ENCODE assay signal across 8 cellular contexts in the genomic region with DNA sequence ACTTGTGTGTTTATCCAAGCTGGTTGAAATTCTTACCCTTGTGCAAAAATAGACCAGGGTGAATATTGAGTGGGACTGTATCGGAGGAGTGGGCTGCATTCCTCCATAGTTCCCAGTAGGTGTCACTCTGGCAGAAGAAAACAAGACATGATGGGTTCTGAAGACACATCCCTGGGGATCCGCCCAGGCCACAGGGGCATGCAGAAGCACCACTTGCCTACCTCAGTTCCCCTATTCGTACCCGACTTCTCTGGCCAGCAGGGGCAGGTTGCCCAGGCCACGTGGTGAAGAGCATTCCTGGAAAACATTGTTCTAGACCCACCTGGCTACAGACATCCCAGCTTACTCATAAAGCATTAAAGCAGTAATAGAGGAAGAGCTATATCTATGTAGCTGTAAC.
A peak's percentile ranks its signal among the peaks of the same experiment; 100 is the strongest.
DNase-seq lines count a peak whose midpoint lies in the region; ATAC-seq lines count a peak whose summit lies in the region.

No MANE protein-coding gene starts in this region.

- ATAC-seq in GM21515 (IDR thresholded peaks at IDR 0.05; ENCODE audit: unreplicated experiment) = peak; percentile 53
- peak; percentile 53 for ATAC-seq in memory B cell (ENCODE audit: low read depth)
- no peak for ATAC-seq in HG03135 (IDR thresholded peaks at IDR 0.05; ENCODE audit: unreplicated experiment)

- peaks cover 18% of the 10 kb centered on the region for H3K4me1 Mint-ChIP-seq in memory B cell

- H3K27me3 Mint-ChIP-seq in memory B cell = no peaks in the 10 kb centered on the region

- H3K4me3 Mint-ChIP-seq in memory B cell = peak overlapping the region; percentile 2

- H3K36me3 Mint-ChIP-seq in memory B cell = no peaks in the 10 kb centered on the region

- H3K9me3 Mint-ChIP-seq in memory B cell = no peaks in the 10 kb centered on the region

- peak overlapping the region; percentile 82 for H3K27ac Mint-ChIP-seq in memory B cell

- peak; percentile 55 for DNase-seq in DMS53 (lab: John Stamatoyannopoulos, UW)
- peak; percentile 59 to 81 for DNase-seq in Kasumi-1 (lab: John Stamatoyannopoulos, UW)
- DNase-seq in SW480 (ENCODE audit: low spot score) = peak; percentile 42
- DNase-seq in ecto neural progenitor cell (ENCODE audit: low spot score) = peak; percentile 63
- DNase-seq in memory B cell (ENCODE audit: low spot score in 2 of 2) = peak; percentile 58 to 62
- no peak for DNase-seq in NCI-H2107 treated with DMSO at 0.1 percent for 48 hours (lab: John Stamatoyannopoulos, UW; ENCODE audit: unreplicated experiment)
